ENCODE assay signal across 21 cellular contexts in genomic region chr9:92407818-92408217, GRCh38. TPM values are rescaled to one million over a fixed set of nuclear protein-coding genes. Genes with fewer than 3 reads are reported as not detected.
"Had no signal": no experiment of that assay in that cellular context is flagged by ENCODE, and none has a peak within 500 bp of the region (broad histone marks: within the 10 kb centered on the region; RNA-seq: fewer than 3 reads in every experiment).

No MANE protein-coding gene starts in this region.

- H3K27me3 ChIP-seq: colonic mucosa, foreskin keratinocyte, neural progenitor cell, ovary, right atrium auricular region, sigmoid colon, stomach had no signal

- H3K4me2 ChIP-seq: neural progenitor cell had no signal

- H2AFZ ChIP-seq: neural progenitor cell had no signal

- ATAC-seq: foreskin keratinocyte, left cardiac atrium, lower lobe of right lung, natural killer cell had no signal

- DNase-seq: colonic mucosa; effector CD4-positive, alpha-beta T cell; foreskin keratinocyte; immature natural killer cell; left cardiac atrium; left ventricle myocardium inferior; lower lobe of right lung; natural killer cell; nucleus accumbens; ovary; sigmoid colon; stimulated activated CD4-positive, alpha-beta T cell treated with anti-CD3 and anti-CD28 coated beads, Interleukin-2, amount 100 ng/mL, for 24 hours; stimulated activated naive CD4-positive, alpha-beta T cell; stomach; substantia nigra had no signal

- H3K4me1 ChIP-seq: foreskin keratinocyte, neural progenitor cell had no signal

- H3K9me3 ChIP-seq: colonic mucosa, left ventricle myocardium inferior, lower lobe of right lung, ovary, right atrium auricular region, sigmoid colon, stomach had no signal

- H3K4me3 ChIP-seq: colonic mucosa, left ventricle myocardium inferior, lower lobe of right lung, neural progenitor cell, ovary, right atrium auricular region, sigmoid colon, skin epidermis, stomach had no signal

- H3K36me3 ChIP-seq: colonic mucosa, left ventricle myocardium inferior, lower lobe of right lung, neural progenitor cell, ovary, right atrium auricular region, sigmoid colon, stomach had no signal

- H3K9ac ChIP-seq: neural progenitor cell had no signal

- H3K27ac ChIP-seq: colonic mucosa, foreskin keratinocyte, lower lobe of right lung, neural progenitor cell had no signal

RNA-seq across cellular contexts. Expression of gene OGN, which starts 3.4 kb away (rescaled TPM):
- total RNA-seq: dermis microvascular lymphatic vessel endothelial cell, foreskin keratinocyte, myocyte had no signal

RNA-seq across cellular contexts. Expression of gene OMD, which starts 16.5 kb away (rescaled TPM):
- total RNA-seq: dermis microvascular lymphatic vessel endothelial cell, foreskin keratinocyte, mesothelial cell of epicardium, myocyte, natural killer cell had no signal
